ENCODE assay signal across 1 cellular context in genomic region chr11:126105022-126105747, GRCh38.
TF ChIP-seq lines count a peak whose summit lies in the region.

No MANE protein-coding gene starts in this region.

TF ChIP-seq in GM23338, 12 proteins besides CTCF, POLR2A, EP300 and RAD21 (continued from another document):
- TF ChIP-seq ZNF462 (CRISPR knock-in tag; IDR thresholded peaks at IDR 0.05): no peak
- TF ChIP-seq ZNF114 (CRISPR knock-in tag; IDR thresholded peaks at IDR 0.05): no peak
- TF ChIP-seq STAT1 (IDR thresholded peaks at IDR 0.05; ENCODE audit: unreplicated experiment): no peak
